ENCODE assay signal across 27 cellular contexts in genomic region chr5:178519804-178520203, GRCh38.
"Had no signal": no experiment of that assay in that cellular context is flagged by ENCODE, and none has a peak within 500 bp of the region (broad histone marks: within the 10 kb centered on the region; RNA-seq: fewer than 3 reads in every experiment).

No MANE protein-coding gene starts in this region.

- H3K4me1 ChIP-seq: ascending aorta had no signal

- H3K36me3 ChIP-seq: ascending aorta had no signal

- DNase-seq: activated B cell treated with CpG ODN at 0.5 μM for 24 hours; activated CD4-positive, alpha-beta memory T cell treated with anti-CD3 and anti-CD28 coated beads for 36 hours; activated CD4-positive, alpha-beta T cell treated with anti-CD3 and anti-CD28 coated beads for 4 hours; activated CD4-positive, alpha-beta T cell treated with anti-CD3 and anti-CD28 coated beads, Interleukin-2, amount 10 ng/mL, durations not matched to agents 24 days and 14 days; activated CD4-positive, alpha-beta T cell treated with anti-CD3 and anti-CD28 coated beads, Interleukin-2, amount 50 U/mL, for 1 hour; activated CD4-positive, alpha-beta T cell treated with anti-CD3 and anti-CD28 coated beads, Interleukin-2, amount 50 U/mL, for 4 hours; activated CD4-positive, CD25-positive, alpha-beta regulatory T cell treated with anti-CD3 and anti-CD28 coated beads, Interleukin-2, amount 50 U/mL, for 72 hours; activated CD8-positive, alpha-beta memory T cell treated with anti-CD3 and anti-CD28 coated beads, Interleukin-2, amount 50 U/mL, for 4 hours; activated CD8-positive, alpha-beta T cell treated with anti-CD3 and anti-CD28 coated beads for 36 hours; activated effector memory CD4-positive, alpha-beta T cell treated with Interleukin-2 at 50 U/mL for 16 hours; activated gamma-delta T cell; activated naive CD4-positive, alpha-beta T cell treated with anti-CD3 and anti-CD28 coated beads, Interleukin-2, amount 10 ng/mL, durations not matched to agents 7 days and 5 days; activated naive CD4-positive, alpha-beta T cell treated with Interleukin-2 at 50 U/mL for 16 hours; activated naive CD8-positive, alpha-beta T cell treated with anti-CD3 and anti-CD28 coated beads, Interleukin-2, amount 10 ng/mL, durations not matched to agents 7 days and 5 days; activated naive CD8-positive, alpha-beta T cell treated with anti-CD3 and anti-CD28 coated beads, Interleukin-2, amount 50 U/mL, for 24 hours; activated T-cell treated with anti-CD3 and anti-CD28 coated beads, Interleukin-2, amount 50 U/mL, for 24 hours; activated T-cell treated with anti-CD3 and anti-CD28 coated beads, Interleukin-2, amount 50 U/mL, for 48 hours; amygdala; anterior cingulate cortex; caudate nucleus; cerebellar nuclear complex; T-helper 1 cell; T-helper 2 cell; T-helper 9 cell had no signal

- FAIRE-seq: TTC549 had no signal

- H3K27ac ChIP-seq: ascending aorta, VCaP had no signal

- H3K4me3 ChIP-seq: ascending aorta had no signal

- H3K27me3 ChIP-seq: ascending aorta had no signal

- H3K9me3 ChIP-seq: ascending aorta had no signal
